ENCODE assay signal across 21 cellular contexts in genomic region chr2:25685741-25686140, GRCh38.
"Had no signal": no experiment of that assay in that cellular context is flagged by ENCODE, and none has a peak within 500 bp of the region (broad histone marks: within the 10 kb centered on the region; RNA-seq: fewer than 3 reads in every experiment).

No MANE protein-coding gene starts in this region.

- H3K4me1 ChIP-seq: Peyer's patch, SJCRH30 had no signal

- H3K27me3 ChIP-seq: brain microvascular endothelial cell, cardiac muscle cell, Peyer's patch, SJCRH30 had no signal

- DNase-seq: activated CD4-positive, alpha-beta T cell treated with anti-CD3 and anti-CD28 coated beads for 36 hours; activated CD4-positive, alpha-beta T cell treated with anti-CD3 and anti-CD28 coated beads, Interleukin-2, amount 50 U/mL, for 4 hours; activated CD8-positive, alpha-beta memory T cell treated with anti-CD3 and anti-CD28 coated beads, Interleukin-2, amount 10 ng/mL, durations not matched to agents 7 days and 5 days; activated effector memory CD4-positive, alpha-beta T cell treated with Interleukin-2 at 50 U/mL for 16 hours; activated naive CD4-positive, alpha-beta T cell treated with anti-CD3 and anti-CD28 coated beads for 36 hours; activated T-cell treated with anti-CD3 and anti-CD28 coated beads, Interleukin-2, amount 50 U/mL, for 24 hours; brain microvascular endothelial cell; Kasumi-1; NCI-H1048; NCI-H1930; NCI-H226; NCI-H524 treated with DMSO at 0.1 percent for 48 hours; NCI-H82; Peyer's patch; Right ventricle myocardium superior; SJCRH30; SK-N-SH; T-helper 1 cell had no signal

- H3K4me3 ChIP-seq: cardiac muscle cell, Peyer's patch, SJCRH30 had no signal

- H3K36me3 ChIP-seq: brain microvascular endothelial cell, cardiac muscle cell, Peyer's patch, SJCRH30 had no signal

- H3K9me3 ChIP-seq: Peyer's patch, SJCRH30, SK-N-SH had no signal

- ATAC-seq: activated CD4-positive, alpha-beta T cell treated with anti-CD3 and anti-CD28 coated beads for 36 hours; activated CD8-positive, alpha-beta memory T cell treated with anti-CD3 and anti-CD28 coated beads, Interleukin-2, amount 10 ng/mL, durations not matched to agents 7 days and 5 days had no signal

- H3K27ac ChIP-seq: brain microvascular endothelial cell, cardiac muscle cell, Peyer's patch, RWPE1, SJCRH30, VCaP had no signal
